17 cellular contexts compared by ENCODE assay signal in genomic region chr1:210445931-210446330, GRCh38.
DNase-seq lines count a peak whose midpoint lies in the region; ATAC-seq and TF ChIP-seq lines count a peak whose summit lies in the region.
"Had no signal": no experiment of that assay in that cellular context is flagged by ENCODE, and none has a peak within 500 bp of the region (broad histone marks: within the 10 kb centered on the region; RNA-seq: fewer than 3 reads in every experiment).

No MANE protein-coding gene starts in this region.

- H3K4me2 ChIP-seq in skeletal muscle satellite cell (ENCODE audit: low read length): no peak overlapping the region

- H3K27me3 Mint-ChIP-seq in activated CD4-positive, alpha-beta T cell treated with anti-CD3 and anti-CD28 coated beads, Interleukin-2, amount 10 ng/mL, durations not matched to agents 7 days and 5 days: peaks cover 3% of the 10 kb centered on the region
- peaks cover 8% of the 10 kb centered on the region for H3K27me3 Mint-ChIP-seq in activated T-helper 2 cell treated with anti-CD3 and anti-CD28 coated beads, Interferon-gamma antibody, Interleukin-2, Interleukin-4, amounts not matched to agents 10 μg/mL and 5 μg/mL and 100 μg/mL, durations not matched to agents 14 hours and 24 hours and 36 hours (ENCODE audit: low read depth)
- no peaks in the 10 kb centered on the region for H3K27me3 Mint-ChIP-seq in WTC11 (ENCODE audit: low read depth)

- no peak for TF ChIP-seq CTCF in WTC11 (IDR thresholded peaks at IDR 0.05)

- peak overlapping the region; percentile 34 for H3K9ac ChIP-seq in skeletal muscle satellite cell (ENCODE audit: low read depth, low read length)

- H3K4me1 ChIP-seq in skeletal muscle satellite cell (ENCODE audit: control insufficient read depth, insufficient read depth, low read length): peaks cover 22% of the 10 kb centered on the region
- H3K4me1 ChIP-seq: heart right ventricle, left lung had no signal

- H3K36me3 Mint-ChIP-seq in activated CD4-positive, alpha-beta T cell treated with anti-CD3 and anti-CD28 coated beads, Interleukin-2, amount 10 ng/mL, durations not matched to agents 7 days and 5 days (ENCODE audit: low read depth): no peaks in the 10 kb centered on the region
- H3K36me3 Mint-ChIP-seq in activated T-helper 2 cell treated with anti-CD3 and anti-CD28 coated beads, Interferon-gamma antibody, Interleukin-2, Interleukin-4, amounts not matched to agents 10 μg/mL and 5 μg/mL and 100 μg/mL, durations not matched to agents 14 hours and 24 hours and 36 hours (ENCODE audit: low read depth): no peaks in the 10 kb centered on the region
- no peaks in the 10 kb centered on the region for H3K36me3 Mint-ChIP-seq in WTC11

- no peak overlapping the region for H3K4me3 Mint-ChIP-seq in activated CD4-positive, alpha-beta T cell treated with anti-CD3 and anti-CD28 coated beads, Interleukin-2, amount 10 ng/mL, durations not matched to agents 7 days and 5 days
- no peak overlapping the region for H3K4me3 Mint-ChIP-seq in activated T-helper 2 cell treated with anti-CD3 and anti-CD28 coated beads, Interferon-gamma antibody, Interleukin-2, Interleukin-4, amounts not matched to agents 10 μg/mL and 5 μg/mL and 100 μg/mL, durations not matched to agents 14 hours and 24 hours and 36 hours (ENCODE audit: low read depth)
- H3K4me3 Mint-ChIP-seq in WTC11: no peak overlapping the region
- H3K4me3 Mint-ChIP-seq: neural crest cell had no signal

- no peaks in the 10 kb centered on the region for H3K36me3 ChIP-seq in skeletal muscle satellite cell (ENCODE audit: insufficient read depth, low read length)
- H3K36me3 ChIP-seq: cardiac muscle cell, heart right ventricle, left lung had no signal

- intact Hi-C loops in activated T-helper 2 cell treated with anti-CD3 and anti-CD28 coated beads, Interferon-gamma antibody, Interleukin-2, Interleukin-4, amounts not matched to agents 10 μg/mL and 5 μg/mL and 100 μg/mL, durations not matched to agents 14 hours and 24 hours and 36 hours (cut with micrococcal nuclease): loop anchor here (1.0 to 10.0 kb wide), 8 partner anchors 18 to 1069 kb away; partner anchors contain the start of gene RCOR3

- H3K4me1 Mint-ChIP-seq in activated CD4-positive, alpha-beta T cell treated with anti-CD3 and anti-CD28 coated beads, Interleukin-2, amount 10 ng/mL, durations not matched to agents 7 days and 5 days: peaks cover 20% of the 10 kb centered on the region
- peaks cover 21% of the 10 kb centered on the region for H3K4me1 Mint-ChIP-seq in activated T-helper 2 cell treated with anti-CD3 and anti-CD28 coated beads, Interferon-gamma antibody, Interleukin-2, Interleukin-4, amounts not matched to agents 10 μg/mL and 5 μg/mL and 100 μg/mL, durations not matched to agents 14 hours and 24 hours and 36 hours (ENCODE audit: low read depth)
- peaks cover 26% of the 10 kb centered on the region for H3K4me1 Mint-ChIP-seq in WTC11

- CTCF ChIA-PET in activated CD4-positive, alpha-beta T cell treated with anti-CD3 and anti-CD28 coated beads, Interleukin-2, amount 10 ng/mL, durations not matched to agents 7 days and 5 days (lab: Charles Lee): interaction anchor here (1.1 to 1.2 kb wide), 3 partner anchors 8 to 39 kb away, joined by 3 to 4 read pairs (median 3); no protein-coding TSS in a partner anchor
- CTCF ChIA-PET in WTC11 (lab: Charles Lee): interaction anchor here (0.6 to 5.2 kb wide), 6 partner anchors 30 to 862 kb away, joined by 3 to 64 read pairs (median 4); partner anchors contain the start of gene KCNH1

- no peak for DNase-seq in activated CD4-positive, alpha-beta T cell treated with anti-CD3 and anti-CD28 coated beads, Interleukin-2, amount 10 ng/mL, durations not matched to agents 7 days and 5 days
- DNase-seq in activated CD4-positive, alpha-beta T cell treated with anti-CD3 and anti-CD28 coated beads, Interleukin-2, amount 50 U/mL, for 48 hours: no peak
- DNase-seq in NCI-H82 (lab: John Stamatoyannopoulos, UW): peak; percentile 59
- no peak for DNase-seq in activated T-helper 2 cell treated with anti-CD3 and anti-CD28 coated beads, Interferon-gamma antibody, Interleukin-2, Interleukin-4, amounts not matched to agents 10 μg/mL and 5 μg/mL and 100 μg/mL, durations not matched to agents 14 hours and 24 hours and 36 hours (ENCODE audit: low spot score)
- no peak for DNase-seq in NCI-H226
- DNase-seq in WTC11 (ENCODE audit: low spot score): no peak
- DNase-seq in SIG-M5 (lab: John Stamatoyannopoulos, UW): no peak
- DNase-seq: amniotic stem cell, heart right ventricle, Karpas-422, left lung, NCI-H1092, NCI-H2029 treated with DMSO at 0.1 percent for 48 hours, SW 1271 had no signal

- POLR2A ChIA-PET in activated CD4-positive, alpha-beta T cell treated with anti-CD3 and anti-CD28 coated beads, Interleukin-2, amount 10 ng/mL, durations not matched to agents 7 days and 5 days (lab: Charles Lee): interaction anchor here (1.3 kb wide), 1 partner anchor 73 kb away, joined by 5 read pairs; no protein-coding TSS in a partner anchor
- POLR2A ChIA-PET in WTC11 (lab: Charles Lee): no interaction called here

- peak overlapping the region; percentile 13 for H3K27ac Mint-ChIP-seq in activated CD4-positive, alpha-beta T cell treated with anti-CD3 and anti-CD28 coated beads, Interleukin-2, amount 10 ng/mL, durations not matched to agents 7 days and 5 days
- H3K27ac Mint-ChIP-seq in activated T-helper 2 cell treated with anti-CD3 and anti-CD28 coated beads, Interferon-gamma antibody, Interleukin-2, Interleukin-4, amounts not matched to agents 10 μg/mL and 5 μg/mL and 100 μg/mL, durations not matched to agents 14 hours and 24 hours and 36 hours: peak overlapping the region; percentile 46
- no peak overlapping the region for H3K27ac Mint-ChIP-seq in WTC11

- H3K9me3 Mint-ChIP-seq in activated CD4-positive, alpha-beta T cell treated with anti-CD3 and anti-CD28 coated beads, Interleukin-2, amount 10 ng/mL, durations not matched to agents 7 days and 5 days: no peaks in the 10 kb centered on the region
- no peaks in the 10 kb centered on the region for H3K9me3 Mint-ChIP-seq in activated T-helper 2 cell treated with anti-CD3 and anti-CD28 coated beads, Interferon-gamma antibody, Interleukin-2, Interleukin-4, amounts not matched to agents 10 μg/mL and 5 μg/mL and 100 μg/mL, durations not matched to agents 14 hours and 24 hours and 36 hours
- no peaks in the 10 kb centered on the region for H3K9me3 Mint-ChIP-seq in WTC11
- H3K9me3 Mint-ChIP-seq: neural crest cell had no signal

- H3K9me3 ChIP-seq in skeletal muscle satellite cell (replicated peaks; ENCODE audit: low read length): no peaks in the 10 kb centered on the region
- H3K9me3 ChIP-seq: heart right ventricle, left lung had no signal

- no peak overlapping the region for H3K4me3 ChIP-seq in skeletal muscle satellite cell (ENCODE audit: low read length)
- H3K4me3 ChIP-seq: cardiac muscle cell, heart right ventricle, left lung had no signal

- ATAC-seq in WTC11: no peak
- ATAC-seq: heart right ventricle, left lung had no signal

- H3K27me3 ChIP-seq in skeletal muscle satellite cell (ENCODE audit: control insufficient read depth, insufficient read depth, low read length): no peaks in the 10 kb centered on the region
- H3K27me3 ChIP-seq: cardiac muscle cell, heart right ventricle, left lung had no signal

TF ChIP-seq in WTC11, 78 proteins besides CTCF, POLR2A, EP300 and RAD21:
- TF ChIP-seq FOXJ3 (CRISPR knock-in tag; IDR thresholded peaks at IDR 0.05; ENCODE audit: borderline replicate concordance) (no peak), ZNF219 (CRISPR knock-in tag; IDR thresholded peaks at IDR 0.05; ENCODE audit: borderline replicate concordance) (no peak), ZBTB43 (CRISPR knock-in tag; IDR thresholded peaks at IDR 0.05) (no peak), PREB (CRISPR knock-in tag; IDR thresholded peaks at IDR 0.05; ENCODE audit: borderline replicate concordance) (no peak), SMAD3 (CRISPR knock-in tag; IDR thresholded peaks at IDR 0.05; ENCODE audit: borderline replicate concordance) (no peak), MYBL2 (CRISPR knock-in tag; IDR thresholded peaks at IDR 0.05) (no peak), ZNF396 (CRISPR knock-in tag; IDR thresholded peaks at IDR 0.05; ENCODE audit: borderline replicate concordance) (no peak), TCF7 (CRISPR knock-in tag; IDR thresholded peaks at IDR 0.05; ENCODE audit: low read depth) (no peak), NFATC4 (CRISPR knock-in tag; IDR thresholded peaks at IDR 0.05) (no peak), TP53 (CRISPR knock-in tag; IDR thresholded peaks at IDR 0.05) (no peak), NFE2L1 (CRISPR knock-in tag; IDR thresholded peaks at IDR 0.05) (no peak), ATF1 (CRISPR knock-in tag; IDR thresholded peaks at IDR 0.05) (no peak), FOXP1 (CRISPR knock-in tag; IDR thresholded peaks at IDR 0.05; ENCODE audit: borderline replicate concordance) (no peak), ZNF671 (CRISPR knock-in tag; IDR thresholded peaks at IDR 0.05) (no peak)
- TF ChIP-seq, protein P1, sequence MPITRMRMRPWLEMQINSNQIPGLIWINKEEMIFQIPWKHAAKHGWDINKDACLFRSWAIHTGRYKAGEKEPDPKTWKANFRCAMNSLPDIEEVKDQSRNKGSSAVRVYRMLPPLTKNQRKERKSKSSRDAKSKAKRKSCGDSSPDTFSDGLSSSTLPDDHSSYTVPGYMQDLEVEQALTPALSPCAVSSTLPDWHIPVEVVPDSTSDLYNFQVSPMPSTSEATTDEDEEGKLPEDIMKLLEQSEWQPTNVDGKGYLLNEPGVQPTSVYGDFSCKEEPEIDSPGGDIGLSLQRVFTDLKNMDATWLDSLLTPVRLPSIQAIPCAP (CRISPR knock-in tag; IDR thresholded peaks at IDR 0.05): no peak
